Comparison of ENCODE assay signal across 1 cellular context in genomic region chr11:73425118-73425517, GRCh38.
TF ChIP-seq lines count a peak whose summit lies in the region.

No MANE protein-coding gene starts in this region.

TF ChIP-seq in GM12878, 131 proteins besides CTCF, POLR2A, EP300 and RAD21 (continued from another document):
- TF ChIP-seq SKIL (IDR thresholded peaks at IDR 0.05; ENCODE audit: low read depth, poor library complexity, severe bottlenecking) (no peak), CREB1 (IDR thresholded peaks at IDR 0.05; ENCODE audit: low read depth) (no peak), IKZF2 (IDR thresholded peaks at IDR 0.05) (no peak), HDAC2 (IDR thresholded peaks at IDR 0.05) (no peak), SUZ12 (IDR thresholded peaks at IDR 0.05; ENCODE audit: unreplicated experiment) (no peak)
